Comparison of ENCODE assay signal across 11 cellular contexts in genomic region chr2:64649013-64649484, GRCh38. TPM values are rescaled to one million over a fixed set of nuclear protein-coding genes. Genes with fewer than 3 reads are reported as not detected.
A peak's percentile ranks its signal among the peaks of the same experiment; 100 is the strongest.
DNase-seq lines count a peak whose midpoint lies in the region; ATAC-seq, FAIRE-seq and TF ChIP-seq lines count a peak whose summit lies in the region.
"Had no signal": no experiment of that assay in that cellular context is flagged by ENCODE, and none has a peak within 500 bp of the region (broad histone marks: within the 10 kb centered on the region; RNA-seq: fewer than 3 reads in every experiment).

No MANE protein-coding gene starts in this region.

- peak overlapping the region; percentile 73; the same call in 2 of the 3 replicates for H3K27ac ChIP-seq in K562 (ENCODE audit: extremely low read depth, low read depth, low read length)

- TF ChIP-seq POLR2A in K562 (conservative IDR thresholded peaks at IDR 0.05), result no peak

- H3K4me3 Mint-ChIP-seq in stimulated activated naive CD8-positive, alpha-beta T cell treated with anti-CD3 and anti-CD28 coated beads, Interleukin-15, amount 100 ng/mL, for 72 hours, result peak overlapping the region; percentile 31 to 48

- WGBS in K562 (ENCODE audit: insufficient coverage, low coverage, missing lambda C conversion rate), result 2% methylated on average over 6 of the region's 6 CpGs

- no peak for TF ChIP-seq CTCF in K562 (IDR thresholded peaks at IDR 0.05 in 2 of 3, conservative IDR thresholded peaks at IDR 0.05 in 1 of 3; ENCODE audit: insufficient read depth in 2 of 3, low read depth in 1 of 3, low read length in 3 of 3)

- H2AFZ ChIP-seq in K562 (ENCODE audit: low read depth, low read length), result no peak overlapping the region

- no TSS peak for BruUV-seq in K562 (replicated peaks; lab: Mats Ljungman, UMichigan)

- H3K9ac ChIP-seq in K562 (ENCODE audit: insufficient read depth in 1 of 2, low read depth in 2 of 2, low read length in 2 of 2), result peak overlapping the region in 1 of 2 experiments; percentile 39; a peak in 1 of 4 replicates
- H3K9ac ChIP-seq in mucosa of stomach (ENCODE audit: low read length), result peak overlapping the region; percentile 35

- intact Hi-C loops in K562 (cut with micrococcal nuclease), result loop anchor here (2.0 kb wide), 1 partner anchor 42 kb away; no protein-coding TSS in a partner anchor

- H3K9me3 ChIP-seq in K562 (replicated peaks; ENCODE audit: control insufficient read depth, insufficient read depth, low read depth, low read length) (no peaks in the 10 kb centered on the region), mucosa of stomach (ENCODE audit: control insufficient read depth, low read length) (no peaks in the 10 kb centered on the region)

- H3K79me2 ChIP-seq in K562 (ENCODE audit: control insufficient read depth, insufficient read depth, low read length), result peaks cover 96% of the 10 kb centered on the region

- peak overlapping the region; percentile 72 for H3K4me2 ChIP-seq in K562 (ENCODE audit: insufficient read depth, low read length)

- H4K20me1 ChIP-seq in K562 (replicated peaks; ENCODE audit: control insufficient read depth, insufficient read depth, low read length), result peaks cover 29% of the 10 kb centered on the region

- H3K9me3 Mint-ChIP-seq in stimulated activated naive CD8-positive, alpha-beta T cell treated with anti-CD3 and anti-CD28 coated beads, Interleukin-15, amount 100 ng/mL, for 72 hours, result no peaks in the 10 kb centered on the region

- 0 out of 4 replicates have a peak, but pooled peaks of 1 of the 2 experiments have one; percentile 10 for TF ChIP-seq RAD21 in K562 (CRISPR knock-in tag; conservative IDR thresholded peaks at IDR 0.05 in 1 of 2, IDR thresholded peaks at IDR 0.05 in 1 of 2)

- no peaks in the 10 kb centered on the region for H3K27me3 Mint-ChIP-seq in stimulated activated naive CD8-positive, alpha-beta T cell treated with anti-CD3 and anti-CD28 coated beads, Interleukin-15, amount 100 ng/mL, for 72 hours

- in situ Hi-C loops in K562 (cut with MboI), result no loop called here
- in situ Hi-C loops in G401 (cut with HindIII; ENCODE audit: low sequenced_read_pairs), result loop anchor here (5.0 kb wide), 1 partner anchor 98 kb away; no protein-coding TSS in a partner anchor

- CTCF ChIA-PET in K562 (lab: Yijun Ruan, JAX; ENCODE audit: low intra/inter-chr PET ratio), result interaction anchor here (0.6 kb wide), 1 partner anchor 563 kb away, joined by 5 read pairs; no protein-coding TSS in a partner anchor

- POLR2A ChIA-PET in K562 (lab: Yijun Ruan, JAX), result interaction anchor here (0.7 to 4.7 kb wide), 16 partner anchors 9 to 219 kb away, joined by 3 to 14 read pairs (median 4); no protein-coding TSS in a partner anchor

- no peaks in the 10 kb centered on the region for H3K27me3 ChIP-seq in K562 (ENCODE audit: control insufficient read depth in 2 of 2, insufficient read depth in 2 of 2, low read length in 2 of 2)
- no peaks in the 10 kb centered on the region for H3K27me3 ChIP-seq in mucosa of stomach (ENCODE audit: control insufficient read depth, insufficient read depth, low read length)

- DNase-seq in stimulated activated naive CD8-positive, alpha-beta T cell treated with anti-CD3 and anti-CD28 coated beads, Interleukin-15, amount 100 ng/mL, for 72 hours, result no peak
- DNase-seq in stimulated activated naive CD8-positive, alpha-beta T cell treated with anti-CD3 and anti-CD28 coated beads, Interleukin-15, Interleukin-2, amounts not matched to agents 100 U/mL and 50 U/mL, for 24 hours, result no peak
- DNase-seq in K562 (ENCODE audit: extremely low read depth in 1 of 4, low spot score in 3 of 4), result peak; percentile 70 to 90 (median 74)
- DNase-seq in COR-L47 (lab: John Stamatoyannopoulos, UW), result no peak
- DNase-seq in G401 (ENCODE audit: low spot score), result no peak
- DNase-seq: NCI-H146; stimulated activated naive CD4-positive, alpha-beta T cell treated with Interleukin-2 at 50 U/mL for 16 hours had no signal

- H3K9me1 ChIP-seq in K562 (ENCODE audit: control insufficient read depth, insufficient read depth, low read length), result no peaks in the 10 kb centered on the region

- peak overlapping the region in 1 of 2 donors; percentile 42 for H3K27ac Mint-ChIP-seq in stimulated activated naive CD8-positive, alpha-beta T cell treated with anti-CD3 and anti-CD28 coated beads, Interleukin-15, amount 100 ng/mL, for 72 hours

- H3K4me3 ChIP-seq in K562 (no peak overlapping the region), mucosa of stomach (ENCODE audit: low read length) (no peak overlapping the region)

- H3K36me3 ChIP-seq in K562 (ENCODE audit: control insufficient read depth, insufficient read depth, low read length) (no peaks in the 10 kb centered on the region), mucosa of stomach (ENCODE audit: control insufficient read depth, insufficient read depth, low read length) (no peaks in the 10 kb centered on the region)

- no peak for ATAC-seq in stimulated activated naive CD8-positive, alpha-beta T cell treated with anti-CD3 and anti-CD28 coated beads, Interleukin-15, amount 100 ng/mL, for 72 hours
- no peak for ATAC-seq in stimulated activated naive CD8-positive, alpha-beta T cell treated with anti-CD3 and anti-CD28 coated beads, Interleukin-15, Interleukin-2, amounts not matched to agents 100 U/mL and 50 U/mL, for 24 hours
- ATAC-seq in K562 (peak; percentile 48), HG02852 (IDR thresholded peaks at IDR 0.05; ENCODE audit: unreplicated experiment) (no peak), GM19463 (IDR thresholded peaks at IDR 0.05; ENCODE audit: unreplicated experiment) (no peak)

- peaks cover 77% of the 10 kb centered on the region for H3K4me1 Mint-ChIP-seq in stimulated activated naive CD8-positive, alpha-beta T cell treated with anti-CD3 and anti-CD28 coated beads, Interleukin-15, amount 100 ng/mL, for 72 hours

- peak; percentile 80 for TF ChIP-seq EP300 in K562 (IDR thresholded peaks at IDR 0.05; ENCODE audit: low read length)

- peaks cover 14 to 46% of the 10 kb centered on the region in 2 experiments for H3K4me1 ChIP-seq in K562 (replicated peaks in 1 of 2; ENCODE audit: control insufficient read depth in 2 of 2, insufficient read depth in 2 of 2, low read length in 2 of 2)
- peaks cover 60% of the 10 kb centered on the region for H3K4me1 ChIP-seq in mucosa of stomach (ENCODE audit: control insufficient read depth, insufficient read depth, low read length)

- peak; percentile 93 for FAIRE-seq in K562 (lab: Jason Lieb, UNC)
- FAIRE-seq: colon had no signal

TF ChIP-seq in K562, 482 proteins besides CTCF, POLR2A, EP300 and RAD21 (continues in another document):
- TF ChIP-seq UBTF (IDR thresholded peaks at IDR 0.05; ENCODE audit: borderline replicate concordance in 1 of 2, low read depth in 2 of 2, low read length in 2 of 2) (peak; percentile 31 to 91; a peak in 3 of 4 replicates), PATZ1 (CRISPR knock-in tag; IDR thresholded peaks at IDR 0.05; ENCODE audit: borderline replicate concordance) (no peak), CTBP1 (IDR thresholded peaks at IDR 0.05; ENCODE audit: borderline replicate concordance) (peak; percentile 30; the same call in 1 of the 2 replicates)

RNA-seq across cellular contexts. Expression of gene SERTAD2, which starts 4.7 kb away (rescaled TPM):
- total RNA-seq in K562 (2011; cell fraction: chromatin; rRNA removed; ENCODE audit: low replicate concordance), result 9.0 and 18.6 TPM in 2 replicates
- 8.2 and 9.5 TPM in 2 replicates for total RNA-seq in K562 (2011; cell fraction: nucleolus; rRNA removed)
- total RNA-seq in K562 (2011; cell fraction: nucleoplasm; rRNA removed), result 17.8 and 37.0 TPM in 2 replicates
- total RNA-seq in K562 (2014; rRNA removed) (5.3 and 5.9 TPM in 2 replicates), K562 (2014; rRNA removed; fragmentation: Illumina TruSeq; extraction: Trizol) (5.7 and 6.1 TPM in 2 replicates), K562 (2015; rRNA removed; fragmentation: Illumina TruSeq; extraction: Trizol) (6.5 and 7.1 TPM in 2 replicates), K562 (2021) (11.3 and 11.6 TPM in 2 replicates)
- polyA plus RNA-seq in K562 (2011; rRNA removed) (5.9 and 6.6 TPM in 2 replicates), K562 (2014; fragmentation: Illumina TruSeq; extraction: Trizol) (9.4 and 12.5 TPM in 2 replicates), K562 (2014; fragmentation: Nextera tagmentation; extraction: Ambion mirVana) (1 to 10 TPM; 3.0 to 3.4 TPM), K562 (2014; rRNA removed) (6.3 and 7.5 TPM in 2 replicates)
- polyA plus RNA-seq in K562 (2011; cell fraction: cytosol; rRNA removed), result 6.1 and 8.2 TPM in 2 replicates
- polyA plus RNA-seq in K562 (2011; cell fraction: nucleus; rRNA removed), result 5.4 and 7.0 TPM in 2 replicates
- polyA plus RNA-seq in K562 (2012), result 10.7 and 11.1 TPM in 2 replicates
- 11.4 and 12.5 TPM in 2 replicates for polyA minus RNA-seq in K562 (2011; rRNA and poly(A)+ RNA removed)
- 5.9 and 8.6 TPM in 2 replicates for polyA minus RNA-seq in K562 (2011; cell fraction: cytosol; rRNA and poly(A)+ RNA removed)
- 7.7 and 10.0 TPM in 2 replicates for polyA minus RNA-seq in K562 (2011; cell fraction: nucleus; rRNA and poly(A)+ RNA removed)
- total RNA-seq in G401 (2014; rRNA removed; shearing (Covaris generic)), result 19.3 and 28.9 TPM in 2 replicates

Comparison
In these comparisons a context has a peak if more than half of its experiments do, and no peak if none do; other contexts are left out.
1. DNase-seq: peak in K562 (4 of 4); none in stimulated activated naive CD8-positive, alpha-beta T cell treated with anti-CD3 and anti-CD28 coated beads, Interleukin-15, amount 100 ng/mL, for 72 hours (0 of 2), stimulated activated naive CD8-positive, alpha-beta T cell treated with anti-CD3 and anti-CD28 coated beads, Interleukin-15, Interleukin-2, amounts not matched to agents 100 U/mL and 50 U/mL, for 24 hours (single experiment), COR-L47 (single experiment) and G401 (single experiment).